In the genomic region with DNA sequence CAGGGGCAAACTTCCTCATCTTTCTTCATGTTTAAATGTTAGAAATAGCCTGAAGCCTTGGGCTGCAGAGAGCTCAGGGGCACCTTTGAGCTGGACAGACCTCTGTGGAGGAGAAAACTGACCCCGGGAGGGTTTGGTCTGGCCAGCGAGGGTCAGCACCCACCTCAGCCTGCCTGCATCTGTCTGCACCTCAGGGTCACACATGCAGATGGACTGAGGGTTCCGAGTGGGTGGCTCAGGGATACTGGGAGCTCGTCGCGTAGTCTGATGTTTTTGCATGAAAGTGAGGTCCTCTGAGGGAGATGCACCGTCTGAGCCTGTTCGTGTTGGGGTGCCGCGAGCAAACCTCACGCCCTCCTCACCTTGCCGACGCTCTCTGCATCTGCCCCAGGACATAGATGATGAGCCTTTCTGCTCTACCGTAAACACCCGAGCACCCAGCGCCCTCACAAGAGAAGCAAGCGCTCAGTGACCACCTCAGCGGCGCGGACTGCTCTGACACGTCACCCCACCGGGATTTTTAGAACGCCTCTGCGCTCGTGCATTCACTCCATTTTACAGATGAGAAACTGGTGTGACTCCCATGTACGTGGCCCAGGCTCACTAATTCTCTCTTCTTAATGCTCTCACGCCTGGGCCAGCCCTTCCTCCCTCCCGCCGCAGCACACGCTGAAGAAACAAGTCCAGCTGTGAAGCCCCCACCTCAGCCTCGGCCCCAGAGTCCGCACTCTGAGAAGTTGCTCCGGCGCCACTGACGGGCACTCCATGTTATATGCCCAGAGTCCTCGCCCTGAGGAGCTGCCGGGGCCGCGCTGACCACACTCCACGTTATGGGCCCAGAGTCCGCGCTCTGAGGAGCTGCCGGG, we compare ENCODE assay signal across 21 cellular contexts. TPM values are rescaled to one million over a fixed set of nuclear protein-coding genes. Genes with fewer than 3 reads are reported as not detected.
"Had no signal": no experiment of that assay in that cellular context is flagged by ENCODE, and none has a peak within 500 bp of the region (broad histone marks: within the 10 kb centered on the region; RNA-seq: fewer than 3 reads in every experiment).

No MANE protein-coding gene starts in this region.

- H3K27ac ChIP-seq: esophagus squamous epithelium, gastroesophageal sphincter, left lung, lower lobe of right lung, neutrophil, skin epidermis had no signal

- H3K9me3 Mint-ChIP-seq: dendritic cell treated with granulocyte-macrophage colony-stimulating factor and Interleukin-4, amounts not matched to agents 40 ng/mL and 50 ng/mL, for 4 days; effector memory CD8-positive, alpha-beta T cell; naive B cell had no signal

- H3K36me3 Mint-ChIP-seq: naive B cell had no signal

- H3K9me3 ChIP-seq: esophagus squamous epithelium, left lung, lower lobe of right lung, neutrophil had no signal

- DNase-seq: effector memory CD8-positive, alpha-beta T cell; esophagus squamous epithelium; foreskin fibroblast; glutamatergic neuron; islet precursor cell; left lung; lower lobe of right lung; mesenchymal stem cell; naive B cell; stimulated activated CD4-positive, alpha-beta T cell treated with anti-CD3 and anti-CD28 coated beads, Interleukin-12 subunit alpha, Interleukin-12 subunit beta, amount 100 ng/mL, for 4 hours; stimulated activated naive CD4-positive, alpha-beta T cell treated with Interleukin-2 at 50 U/mL for 16 hours; trophoblast cell had no signal

- ATAC-seq: effector memory CD8-positive, alpha-beta T cell; gastroesophageal sphincter; left lung; sciatic nerve had no signal

- H3K27me3 Mint-ChIP-seq: dendritic cell treated with granulocyte-macrophage colony-stimulating factor and Interleukin-4, amounts not matched to agents 40 ng/mL and 50 ng/mL, for 4 days; naive B cell had no signal

- H3K27ac Mint-ChIP-seq: dendritic cell treated with granulocyte-macrophage colony-stimulating factor and Interleukin-4, amounts not matched to agents 40 ng/mL and 50 ng/mL, for 4 days; effector memory CD8-positive, alpha-beta T cell; nephron had no signal

- H3K36me3 ChIP-seq: esophagus squamous epithelium, gastroesophageal sphincter, left lung, lower lobe of right lung, neutrophil had no signal

- H3K4me1 ChIP-seq: esophagus squamous epithelium, gastroesophageal sphincter, left lung, lower lobe of right lung had no signal

- H3K27me3 ChIP-seq: neutrophil had no signal

- H3K4me3 Mint-ChIP-seq: dendritic cell treated with granulocyte-macrophage colony-stimulating factor and Interleukin-4, amounts not matched to agents 40 ng/mL and 50 ng/mL, for 4 days; effector memory CD8-positive, alpha-beta T cell; naive B cell; nephron had no signal

- H3K4me3 ChIP-seq: esophagus squamous epithelium, gastroesophageal sphincter, left lung, lower lobe of right lung, skin epidermis had no signal

RNA-seq across cellular contexts. Expression of a gene that starts 9.5 kb away (rescaled TPM):
- total RNA-seq: epithelial cell of proximal tubule, osteoblast, pulmonary artery endothelial cell had no signal
